In genomic region chr1:108691886-108692723, GRCh38 we compare ENCODE assay signal across 8 cellular contexts. TPM values are rescaled to one million over a fixed set of nuclear protein-coding genes. Genes with fewer than 3 reads are reported as not detected.
A peak's percentile ranks its signal among the peaks of the same experiment; 100 is the strongest.
DNase-seq lines count a peak whose midpoint lies in the region; ATAC-seq and TF ChIP-seq lines count a peak whose summit lies in the region.

TSS of gene PRPF38B (plus strand) at chr1:108692310. CDS start at chr1:108692592, 282 bp downstream.

- peak; percentile 92 for DNase-seq in NCI-H1092 (lab: John Stamatoyannopoulos, UW)
- DNase-seq in SKM-1 treated with dmso at 0.1 percent for 144 hours (lab: John Stamatoyannopoulos, UW; ENCODE audit: unreplicated experiment): peak; percentile 90
- peak; percentile 94 for DNase-seq in activated naive CD8-positive, alpha-beta T cell treated with anti-CD3 and anti-CD28 coated beads for 36 hours
- DNase-seq in head of caudate nucleus: peak; percentile 92 to 99 (median 97)
- peak; percentile 90 to 96 (median 94) for DNase-seq in ovary
- DNase-seq in thyroid gland: peak; percentile 94 to 96

- no peak for TF ChIP-seq EP300 in ovary (IDR thresholded peaks at IDR 0.05)

- peak within 1 kb of the TSS; percentile 91 for H3K4me3 Mint-ChIP-seq in activated naive CD8-positive, alpha-beta T cell treated with anti-CD3 and anti-CD28 coated beads for 36 hours

- H3K4me3 ChIP-seq in GM08714 (ENCODE audit: low read length) (peak within 1 kb of the TSS; percentile 91), ovary (peak within 1 kb of the TSS; percentile 89), thyroid gland (replicated peaks in 1 of 3) (peak within 1 kb of the TSS; percentile 62 to 75 (median 70))

- no peaks in the 10 kb centered on the region for H3K9me3 Mint-ChIP-seq in activated naive CD8-positive, alpha-beta T cell treated with anti-CD3 and anti-CD28 coated beads for 36 hours

- 0% methylated on average over 46 to 60 of the region's 60 CpGs for WGBS in ovary, 3 donors
- 0 to 1% methylated on average over 8 to 18 of the region's 60 CpGs for WGBS in thyroid gland, 2 donors

- ATAC-seq in HG02588 (IDR thresholded peaks at IDR 0.05; ENCODE audit: unreplicated experiment): peak; percentile 95

- no peaks in the 10 kb centered on the region for H3K27me3 ChIP-seq in ovary
- H3K27me3 ChIP-seq in thyroid gland: no peaks in the 10 kb centered on the region

- peaks cover 44% of the 10 kb centered on the region for H3K36me3 Mint-ChIP-seq in activated naive CD8-positive, alpha-beta T cell treated with anti-CD3 and anti-CD28 coated beads for 36 hours

- intact Hi-C loops in head of caudate nucleus (cut with DNase I): loop anchor here (2.0 to 10.0 kb wide), 3 partner anchors 31 to 203 kb away; partner anchors contain the start of genes HENMT1 and STXBP3
- intact Hi-C loops in ovary (cut with DNase I): loop anchor here in 1 of 4 donors (10.0 kb wide), 1 partner anchor 53 kb away; the partner anchor contains the start of gene STXBP3
- intact Hi-C loops in thyroid gland (cut with DNase I): loop anchor here (2.0 kb wide), 1 partner anchor 53 kb away; no protein-coding TSS in a partner anchor

- no peaks in the 10 kb centered on the region for H3K9me3 ChIP-seq in ovary
- H3K9me3 ChIP-seq in thyroid gland: no peaks in the 10 kb centered on the region

- H3K27ac ChIP-seq in ovary: peak within 1 kb of the TSS; percentile 63 to 97
- H3K27ac ChIP-seq in thyroid gland: peak within 1 kb of the TSS; percentile 93 to 97 (median 95)

- H3K4me1 Mint-ChIP-seq in activated naive CD8-positive, alpha-beta T cell treated with anti-CD3 and anti-CD28 coated beads for 36 hours: peaks cover 37% of the 10 kb centered on the region

- no peaks in the 10 kb centered on the region for H3K27me3 Mint-ChIP-seq in activated naive CD8-positive, alpha-beta T cell treated with anti-CD3 and anti-CD28 coated beads for 36 hours

- H3K4me1 ChIP-seq in ovary (ENCODE audit: insufficient read depth): peaks cover 2% of the 10 kb centered on the region
- peaks cover 19 to 23% of the 10 kb centered on the region in 2 donors for H3K4me1 ChIP-seq in thyroid gland

- TF ChIP-seq CTCF in ovary (IDR thresholded peaks at IDR 0.05) (no peak), thyroid gland (IDR thresholded peaks at IDR 0.05) (peak in 1 of 6 experiments; percentile 10)

- H3K27ac Mint-ChIP-seq in activated naive CD8-positive, alpha-beta T cell treated with anti-CD3 and anti-CD28 coated beads for 36 hours: peak within 1 kb of the TSS; percentile 98

- H3K36me3 ChIP-seq in ovary (no peaks in the 10 kb centered on the region), thyroid gland (peaks cover 6 to 11% of the 10 kb centered on the region in 2 donors)

- TF ChIP-seq POLR2A in ovary (IDR thresholded peaks at IDR 0.05) (peak; percentile 95), thyroid gland (IDR thresholded peaks at IDR 0.05) (peak; percentile 12 to 94)

RNA-seq across cellular contexts. Expression of gene PRPF38B, which starts in this region (rescaled TPM):
- total RNA-seq in activated naive CD8-positive, alpha-beta T cell treated with anti-CD3 and anti-CD28 coated beads for 36 hours: 10 to 100 TPM; 66.8 to 71.5 TPM
- total RNA-seq in ovary (10 to 100 TPM; 16.5 to 32.0 (median 29.4) TPM), thyroid gland (10 to 100 TPM; 25.0 to 41.0 (median 29.8) TPM)
- polyA plus RNA-seq in ovary: 10 to 100 TPM; 26.1 to 36.2 TPM

Comparison
In these comparisons a context has a peak if more than half of its experiments do, and no peak if none do; other contexts are left out.
1. Peak in every context shown above with its lines: DNase-seq, ATAC-seq, H3K4me3 ChIP-seq and H3K27ac ChIP-seq.